ENCODE assay signal across 10 cellular contexts in the genomic region with DNA sequence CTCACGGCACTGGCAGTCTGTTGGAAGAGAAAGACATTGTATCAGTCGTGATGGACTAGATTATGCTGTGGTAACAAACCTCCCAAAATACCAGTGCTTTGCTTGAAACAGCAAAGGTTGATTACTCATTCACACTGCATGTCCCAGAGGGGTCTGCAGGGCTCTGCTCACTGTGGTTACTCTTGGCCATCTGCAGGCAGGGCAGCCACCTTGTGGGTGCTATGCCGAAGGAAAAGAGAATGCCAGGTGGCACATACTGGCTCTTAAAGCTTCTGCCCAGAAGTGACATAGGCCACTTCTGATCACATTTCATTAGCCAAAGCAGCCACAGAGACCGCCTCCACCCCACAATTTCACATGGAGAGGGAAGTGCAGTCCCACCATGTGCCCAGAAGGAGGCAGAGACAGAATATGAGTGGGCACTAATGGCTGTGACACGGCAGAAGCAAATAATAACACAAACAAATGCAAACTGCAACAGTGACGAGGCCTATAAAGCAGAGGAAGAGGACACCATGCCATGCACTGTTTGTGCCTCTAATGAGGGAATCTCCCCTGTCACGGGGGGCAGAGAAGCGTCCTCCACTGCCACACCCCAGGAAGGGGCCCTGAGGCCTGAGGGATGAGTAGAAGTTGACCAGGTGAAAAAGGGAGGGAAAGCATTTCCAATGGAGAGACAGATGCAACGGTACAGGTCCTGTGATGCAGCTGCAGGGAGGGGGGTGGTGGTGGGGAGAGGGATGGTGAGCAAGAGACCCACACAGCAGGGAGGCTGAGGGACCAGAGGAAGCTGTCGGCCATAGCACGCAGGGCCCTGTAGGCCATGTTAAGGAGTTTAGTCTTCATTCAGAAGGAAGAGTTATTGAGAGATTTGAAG. TPM values are rescaled to one million over a fixed set of nuclear protein-coding genes. Genes with fewer than 3 reads are reported as not detected.
DNase-seq lines count a peak whose midpoint lies in the region; ATAC-seq lines count a peak whose summit lies in the region.
"Had no signal": no experiment of that assay in that cellular context is flagged by ENCODE, and none has a peak within 500 bp of the region (broad histone marks: within the 10 kb centered on the region; RNA-seq: fewer than 3 reads in every experiment).

No MANE protein-coding gene starts in this region.

- 0 out of 2 replicates have a peak overlapping the region, but pooled peaks have one; percentile 27 for H2AFZ ChIP-seq in GM23248

- 58 to 61% methylated on average over 11 of the region's 11 CpGs for WGBS in GM23248 (ENCODE audit: low coverage in 1 of 2, low lambda C conversion rate in 2 of 2, missing lambda C conversion rate in 2 of 2), 2 experiments

- no peak overlapping the region for H3K4me2 ChIP-seq in GM23248 (ENCODE audit: unreplicated experiment)
- H3K4me2 ChIP-seq: BLaER1 had no signal

- ATAC-seq in GM18517 (IDR thresholded peaks at IDR 0.05; ENCODE audit: unreplicated experiment): no peak

- H3K9me2 ChIP-seq in GM23248 (ENCODE audit: insufficient read depth): no peaks in the 10 kb centered on the region

- H3K36me3 ChIP-seq in GM23248 (ENCODE audit: low read depth): no peaks in the 10 kb centered on the region
- H3K36me3 ChIP-seq: BLaER1 had no signal

- no peak overlapping the region for H3K4me3 ChIP-seq in GM23248
- H3K4me3 ChIP-seq: BLaER1 had no signal

- DNase-seq in NCI-H2029 (lab: John Stamatoyannopoulos, UW): peak; percentile 3
- no peak for DNase-seq in NCI-H2029 treated with DMSO at 0.1 percent for 48 hours (lab: John Stamatoyannopoulos, UW)
- DNase-seq in GM23248: peak; percentile 62
- peak; percentile 95 for DNase-seq in NCI-H2107 treated with DMSO at 0.1 percent for 48 hours (lab: John Stamatoyannopoulos, UW; ENCODE audit: unreplicated experiment)
- DNase-seq in dermis blood vessel endothelial cell: peak; percentile 54
- peak; percentile 35 for DNase-seq in pons (ENCODE audit: low spot score)
- no peak for DNase-seq in DMS79 treated with DMSO at 0.1 percent for 48 hours (lab: John Stamatoyannopoulos, UW)
- DNase-seq: naive B cell had no signal

- no peak overlapping the region for H3K27ac ChIP-seq in GM23248
- H3K27ac ChIP-seq: BLaER1 had no signal

- no peaks in the 10 kb centered on the region for H3K9me3 ChIP-seq in GM23248 (ENCODE audit: low read depth)
- H3K9me3 ChIP-seq: BLaER1 had no signal

- no peaks in the 10 kb centered on the region for H3F3A ChIP-seq in GM23248 (ENCODE audit: insufficient read depth)

- no peaks in the 10 kb centered on the region for H3K27me3 ChIP-seq in GM23248 (replicated peaks; ENCODE audit: insufficient read depth)
- H3K27me3 ChIP-seq: BLaER1 had no signal

- H3K79me2 ChIP-seq in GM23248 (ENCODE audit: insufficient read depth): no peaks in the 10 kb centered on the region

- no peaks in the 10 kb centered on the region for H3K4me1 ChIP-seq in GM23248 (ENCODE audit: insufficient read depth)
- H3K4me1 ChIP-seq: BLaER1 had no signal

- no peak overlapping the region for H3K9ac ChIP-seq in GM23248
- H3K9ac ChIP-seq: BLaER1 had no signal

- in situ Hi-C loops in GM23248 (cut with MboI): no loop called here

- no peaks in the 10 kb centered on the region for H4K20me1 ChIP-seq in GM23248 (ENCODE audit: insufficient read depth)
- H4K20me1 ChIP-seq: BLaER1 had no signal

RNA-seq across cellular contexts. Expression of a gene that starts 51.7 kb away (rescaled TPM):
- 2.9 and 5.1 TPM in 2 replicates for total RNA-seq in GM23248 (2014; rRNA removed; shearing (Covaris generic))
- 3.5 and 4.1 TPM in 2 replicates for polyA plus RNA-seq in GM23248 (2016; fragmentation: Nextera tagmentation; extraction: Ambion mirVana)
- 4.4 and 6.0 TPM in 2 replicates for total RNA-seq in dermis blood vessel endothelial cell

Comparison
In these comparisons a context has a peak if more than half of its experiments do, and no peak if none do; other contexts are left out.
1. DNase-seq: peak in NCI-H2029 (single experiment), GM23248 (single experiment), NCI-H2107 treated with DMSO at 0.1 percent for 48 hours (single experiment), dermis blood vessel endothelial cell (single experiment) and pons (single experiment); none in NCI-H2029 treated with DMSO at 0.1 percent for 48 hours (single experiment) and DMS79 treated with DMSO at 0.1 percent for 48 hours (single experiment).